Comparison of ENCODE assay signal across 6 cellular contexts in genomic region chr6:31794294-31794865, GRCh38. TPM values are rescaled to one million over a fixed set of nuclear protein-coding genes. Genes with fewer than 3 reads are reported as not detected.
A peak's percentile ranks its signal among the peaks of the same experiment; 100 is the strongest.
DNase-seq lines count a peak whose midpoint lies in the region; ATAC-seq, FAIRE-seq and TF ChIP-seq lines count a peak whose summit lies in the region.

No MANE protein-coding gene starts in this region.

- POLR2A ChIA-PET in A549 (lab: Yijun Ruan, JAX): interaction anchor here (0.6 to 1.8 kb wide), 5 partner anchors 13 to 36 kb away, joined by 5 to 19 read pairs (median 6); partner anchors contain the start of genes HSPA1A, HSPA1B, HSPA1L and LSM2

- ATAC-seq in A549 (peak in 1 of 2 experiments; percentile 23; a peak in 2 of 6 replicates), GM21576 (IDR thresholded peaks at IDR 0.05; ENCODE audit: unreplicated experiment) (no peak), GM19328 (IDR thresholded peaks at IDR 0.05; ENCODE audit: unreplicated experiment) (no peak)

- H3K27ac ChIP-seq in A549: peak overlapping the region; percentile 94 to 97
- H3K27ac ChIP-seq in caudate nucleus (ENCODE audit: low read depth, low read length): peak overlapping the region; percentile 89
- H3K27ac ChIP-seq in osteoblast (ENCODE audit: low read depth, low read length): peak overlapping the region; percentile 92

- peak overlapping the region; percentile 67 for H2AFZ ChIP-seq in osteoblast (ENCODE audit: low read length)

- no peak for TF ChIP-seq RAD21 in A549 (conservative IDR thresholded peaks at IDR 0.05 in 1 of 2, IDR thresholded peaks at IDR 0.05 in 1 of 2)

- no peak for DNase-seq in A549 (ENCODE audit: low read depth in 1 of 2, low spot score in 1 of 2)
- DNase-seq in KBM-7: peak; percentile 55
- no peak for DNase-seq in caudate nucleus (lab: John Stamatoyannopoulos, UW)
- DNase-seq in osteoblast (ENCODE audit: insufficient read length, low spot score, missing footprints): peak; percentile 94

- FAIRE-seq in A549 (lab: Jason Lieb, UNC): no peak

- CTCF ChIA-PET in A549 (lab: Yijun Ruan, JAX): interaction anchor here (0.6 to 3.3 kb wide), 6 partner anchors 9 to 150 kb away, joined by 3 to 27 read pairs (median 6); partner anchors contain the start of genes CLIC1 and LSM2

- no peaks in the 10 kb centered on the region for H3K27me3 ChIP-seq in osteoblast (ENCODE audit: insufficient read depth, low read length)

- peaks cover 23% of the 10 kb centered on the region; the same call in 2 of the 3 replicates for H3K4me1 ChIP-seq in A549
- H3K4me1 ChIP-seq in osteoblast (ENCODE audit: insufficient read depth, low read length): peaks cover 9% of the 10 kb centered on the region

- peaks cover 33% of the 10 kb centered on the region for H3K79me2 ChIP-seq in osteoblast (ENCODE audit: insufficient read depth, low read length)

- no peak for TF ChIP-seq EP300 in A549 (IDR thresholded peaks at IDR 0.05)

- in situ Hi-C loops in KBM-7 (cut with MboI; ENCODE audit: low pct_unique_long_range_greater_than_20kb, low sequenced_read_pairs): no loop called here

- TF ChIP-seq POLR2A in A549 (IDR thresholded peaks at IDR 0.05; ENCODE audit: low read length): no peak

- H3K9me3 ChIP-seq in A549 (no peaks in the 10 kb centered on the region), osteoblast (ENCODE audit: low read depth, low read length) (no peaks in the 10 kb centered on the region)

- H3K4me2 ChIP-seq in A549 (peak overlapping the region; percentile 95), osteoblast (ENCODE audit: insufficient read depth, low read length) (peak overlapping the region; percentile 92)

- H4K20me1 ChIP-seq in osteoblast (ENCODE audit: insufficient read depth, low read length): no peaks in the 10 kb centered on the region

- H3K4me3 ChIP-seq in A549 (peak overlapping the region; percentile 97), osteoblast (ENCODE audit: insufficient read depth, low read length) (peak overlapping the region; percentile 95)

- peaks cover 23% of the 10 kb centered on the region for H3K36me3 ChIP-seq in osteoblast (ENCODE audit: insufficient read depth, low read length)

- WGBS in A549 (ENCODE audit: missing lambda C conversion rate): 7% methylated on average over 5 of the region's 7 CpGs

- TF ChIP-seq CTCF in A549 (IDR thresholded peaks at IDR 0.05) (no peak), osteoblast (IDR thresholded peaks at IDR 0.05; ENCODE audit: extremely low read depth, low read depth, low read length) (no peak)

TF ChIP-seq in A549, 52 proteins besides CTCF, POLR2A, EP300 and RAD21:
- no peak for TF ChIP-seq KDM5A (IDR thresholded peaks at IDR 0.05)
- TF ChIP-seq EHMT2 (IDR thresholded peaks at IDR 0.05; ENCODE audit: low read depth): no peak
- no peak for TF ChIP-seq SMC3 (IDR thresholded peaks at IDR 0.05)
- no peak for TF ChIP-seq GATA3 (IDR thresholded peaks at IDR 0.05; ENCODE audit: borderline replicate concordance)
- TF ChIP-seq CBX8 (IDR thresholded peaks at IDR 0.05): no peak
- TF ChIP-seq ESRRA (IDR thresholded peaks at IDR 0.05; ENCODE audit: borderline replicate concordance, low read length): no peak
- no peak for TF ChIP-seq SREBF2 (IDR thresholded peaks at IDR 0.05)
- TF ChIP-seq RARB (CRISPR knock-in tag; IDR thresholded peaks at IDR 0.05): no peak
- no peak for TF ChIP-seq FOSB (CRISPR knock-in tag; IDR thresholded peaks at IDR 0.05)
- no peak for TF ChIP-seq ZFP36 (IDR thresholded peaks at IDR 0.05; ENCODE audit: borderline replicate concordance, partially characterized antibody)
- TF ChIP-seq ZNF302 (CRISPR knock-in tag; IDR thresholded peaks at IDR 0.05): no peak
- no peak for TF ChIP-seq JUNB (IDR thresholded peaks at IDR 0.05)
- no peak for TF ChIP-seq HOXB5 (CRISPR knock-in tag; IDR thresholded peaks at IDR 0.05)
- no peak for TF ChIP-seq CBX2 (IDR thresholded peaks at IDR 0.05; ENCODE audit: borderline replicate concordance, low read depth)
- TF ChIP-seq KDM1A (IDR thresholded peaks at IDR 0.05; ENCODE audit: low read depth): no peak
- no peak for TF ChIP-seq E2F6 (IDR thresholded peaks at IDR 0.05; ENCODE audit: borderline replicate concordance, low read depth)
- TF ChIP-seq JUN (IDR thresholded peaks at IDR 0.05): no peak
- TF ChIP-seq BCL3 (IDR thresholded peaks at IDR 0.05): no peak
- no peak for TF ChIP-seq PHF8 (IDR thresholded peaks at IDR 0.05; ENCODE audit: borderline replicate concordance, low read depth)

RNA-seq across cellular contexts. Expression of gene VARS1, which starts 1.2 kb away (rescaled TPM):
- polyA plus RNA-seq in A549 (2011; rRNA removed) (17.7 and 24.7 TPM in 2 replicates), A549 (2017; fragmentation: RNase III; extraction: RNeasy Plus Mini Kit Qiagen cat#74134 plus additional on column Dnase treatment) (57.2 to 58.4 TPM (median 58.3 TPM) in 3 replicates)
- polyA plus RNA-seq in A549 (2012; cell fraction: cytosol; rRNA removed): 30.2 and 37.0 TPM in 2 replicates
- polyA plus RNA-seq in A549 (2012; cell fraction: nucleus; rRNA removed): 141 and 146 TPM in 2 replicates
- 74.6 and 88.9 TPM in 2 replicates for polyA minus RNA-seq in A549 (2011; rRNA and poly(A)+ RNA removed)
- 40.1 and 42.0 TPM in 2 replicates for total RNA-seq in osteoblast

RNA-seq across cellular contexts. Expression of gene LSM2, which starts 12.4 kb away (rescaled TPM):
- polyA plus RNA-seq in A549 (2011; rRNA removed): 54.7 and 73.8 TPM in 2 replicates
- 93.2 and 93.8 TPM in 2 replicates for polyA plus RNA-seq in A549 (2012; cell fraction: cytosol; rRNA removed)
- polyA plus RNA-seq in A549 (2012; cell fraction: nucleus; rRNA removed): 45.7 and 47.3 TPM in 2 replicates
- 58.9 to 65.3 TPM (median 59.6 TPM) in 3 replicates for polyA plus RNA-seq in A549 (2017; fragmentation: RNase III; extraction: RNeasy Plus Mini Kit Qiagen cat#74134 plus additional on column Dnase treatment)
- 49.2 and 60.8 TPM in 2 replicates for polyA minus RNA-seq in A549 (2011; rRNA and poly(A)+ RNA removed)
- 18.3 and 22.4 TPM in 2 replicates for total RNA-seq in osteoblast

RNA-seq across cellular contexts. Expression of gene VWA7, which starts 17.3 kb away (rescaled TPM):
- 1.1 TPM in 2 replicates for polyA plus RNA-seq in A549 (2011; rRNA removed)
- 0.59 and 1.1 TPM in 2 replicates for polyA plus RNA-seq in A549 (2012; cell fraction: cytosol; rRNA removed)
- 2.5 and 2.8 TPM in 2 replicates for polyA plus RNA-seq in A549 (2012; cell fraction: nucleus; rRNA removed)
- 0.95 to 1.1 TPM (median 0.98 TPM) in 3 replicates for polyA plus RNA-seq in A549 (2017; fragmentation: RNase III; extraction: RNeasy Plus Mini Kit Qiagen cat#74134 plus additional on column Dnase treatment)
- polyA minus RNA-seq in A549 (2011; rRNA and poly(A)+ RNA removed): 1.1 and 1.3 TPM in 2 replicates
- total RNA-seq in osteoblast: 0.29 and 0.36 TPM in 2 replicates

RNA-seq across cellular contexts. Expression of gene HSPA1L, which starts 20.7 kb away (rescaled TPM):
- polyA plus RNA-seq in A549 (2011; rRNA removed) (1.2 and 1.6 TPM in 2 replicates), A549 (2017; fragmentation: RNase III; extraction: RNeasy Plus Mini Kit Qiagen cat#74134 plus additional on column Dnase treatment) (1.2 to 1.7 TPM (median 1.4 TPM) in 3 replicates)
- 0.67 and 0.70 TPM in 2 replicates for polyA plus RNA-seq in A549 (2012; cell fraction: cytosol; rRNA removed)
- polyA plus RNA-seq in A549 (2012; cell fraction: nucleus; rRNA removed): 0.50 and 0.70 TPM in 2 replicates
- 1.4 and 1.6 TPM in 2 replicates for polyA minus RNA-seq in A549 (2011; rRNA and poly(A)+ RNA removed)
- total RNA-seq in osteoblast: 0.29 and 0.72 TPM in 2 replicates

RNA-seq across cellular contexts. Expression of gene HSPA1A, which starts 21.0 kb away (rescaled TPM):
- 88.2 and 122 TPM in 2 replicates for polyA plus RNA-seq in A549 (2011; rRNA removed)
- 373 and 433 TPM in 2 replicates for polyA plus RNA-seq in A549 (2012; cell fraction: cytosol; rRNA removed)
- polyA plus RNA-seq in A549 (2012; cell fraction: nucleus; rRNA removed): 595 and 923 TPM in 2 replicates
- polyA plus RNA-seq in A549 (2017; fragmentation: RNase III; extraction: RNeasy Plus Mini Kit Qiagen cat#74134 plus additional on column Dnase treatment): 129 to 204 TPM (median 194 TPM) in 3 replicates
- polyA minus RNA-seq in A549 (2011; rRNA and poly(A)+ RNA removed): 70.9 and 89.7 TPM in 2 replicates
- 33.3 and 36.9 TPM in 2 replicates for total RNA-seq in osteoblast

Comparison
In these comparisons a context has a peak if more than half of its experiments do, and no peak if none do; other contexts are left out.
1. DNase-seq: peak in KBM-7 (single experiment) and osteoblast (single experiment); none in A549 (0 of 2) and caudate nucleus (0 of 61).
2. Peak in every context shown above with its lines, with median percentiles within 50 percentile points of each other: H3K27ac ChIP-seq.